Comparison of ENCODE assay signal across 8 cellular contexts in the genomic region with DNA sequence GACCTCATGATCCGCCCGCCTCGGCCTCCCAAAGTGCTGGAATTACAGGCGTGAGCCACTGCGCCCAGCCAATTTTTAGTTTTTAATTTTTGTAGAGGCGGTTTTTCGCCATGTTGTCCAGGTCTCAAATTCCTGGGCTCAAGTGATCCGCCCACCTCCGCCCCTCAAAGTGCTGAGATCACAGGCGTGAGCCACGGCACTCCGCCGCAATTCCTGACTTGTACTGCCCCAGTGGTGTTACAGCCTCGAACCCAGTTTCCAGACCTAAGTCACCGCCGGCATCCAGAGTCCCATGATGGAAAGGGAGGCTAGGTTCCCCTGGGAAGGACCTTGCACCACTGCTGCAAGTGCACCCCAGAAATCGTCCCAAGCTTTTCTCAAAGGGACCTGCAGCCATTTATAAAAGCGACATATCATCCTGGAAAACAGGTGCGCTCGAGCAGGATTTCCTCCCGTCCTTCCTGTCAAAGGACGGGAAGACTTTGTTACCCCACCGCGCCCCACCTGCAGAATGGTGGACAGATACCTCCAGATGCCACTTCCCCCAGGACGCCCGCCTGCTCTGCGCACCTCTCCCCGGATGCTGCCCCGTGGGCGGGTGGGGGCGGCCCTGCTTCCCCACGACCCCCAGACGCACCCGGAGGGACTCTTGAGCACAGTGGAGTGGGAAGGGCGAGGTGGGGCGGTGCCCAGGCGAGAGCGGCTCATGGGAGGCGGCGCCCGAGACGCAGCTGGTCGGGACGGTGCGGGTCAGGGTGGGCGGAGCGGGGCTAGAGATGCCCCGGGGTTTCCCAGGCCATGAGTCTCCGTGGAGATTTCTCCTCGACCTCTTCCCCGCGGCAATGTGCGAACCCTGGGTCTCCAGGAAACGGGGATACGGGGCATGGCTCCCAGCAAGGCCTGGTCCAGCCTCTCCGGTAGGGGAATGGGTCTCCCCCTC. TPM values are rescaled to one million over a fixed set of nuclear protein-coding genes. Genes with fewer than 3 reads are reported as not detected.
A peak's percentile ranks its signal among the peaks of the same experiment; 100 is the strongest.
DNase-seq lines count a peak whose midpoint lies in the region; ATAC-seq and TF ChIP-seq lines count a peak whose summit lies in the region.

No MANE protein-coding gene starts in this region.

- peaks cover 7 to 32% (median 22%) of the 10 kb centered on the region in 4 donors for H3K4me1 ChIP-seq in esophagus muscularis mucosa
- H3K4me1 ChIP-seq in naive thymus-derived CD4-positive, alpha-beta T cell (ENCODE audit: control insufficient read depth in 2 of 2, insufficient read depth in 2 of 2, low read length in 2 of 2) = peaks cover 10 to 14% of the 10 kb centered on the region in 2 donors

- no peak for TF ChIP-seq EP300 in esophagus muscularis mucosa (IDR thresholded peaks at IDR 0.05)

- peak overlapping the region; percentile 90 to 98 (median 95) for H3K27ac ChIP-seq in esophagus muscularis mucosa (replicated peaks in 1 of 4)
- H3K27ac ChIP-seq in naive thymus-derived CD4-positive, alpha-beta T cell (ENCODE audit: low read depth, low read length) = peak overlapping the region; percentile 97
- H3K27ac ChIP-seq in temporal lobe (ENCODE audit: low read depth, low read length) = peak overlapping the region; percentile 87

- H3K27me3 Mint-ChIP-seq in activated CD8-positive, alpha-beta memory T cell treated with anti-CD3 and anti-CD28 coated beads, Interleukin-2, amount 10 ng/mL, durations not matched to agents 7 days and 5 days = no peaks in the 10 kb centered on the region
- peaks cover 0 to 5% (median 0%) of the 10 kb centered on the region in 5 donors for H3K27me3 Mint-ChIP-seq in naive thymus-derived CD4-positive, alpha-beta T cell

- H3K36me3 Mint-ChIP-seq in activated CD8-positive, alpha-beta memory T cell treated with anti-CD3 and anti-CD28 coated beads, Interleukin-2, amount 10 ng/mL, durations not matched to agents 7 days and 5 days = peaks cover 33% of the 10 kb centered on the region
- peaks cover 3 to 20% (median 16%) of the 10 kb centered on the region in 5 donors for H3K36me3 Mint-ChIP-seq in naive thymus-derived CD4-positive, alpha-beta T cell

- H3K27ac Mint-ChIP-seq in activated CD8-positive, alpha-beta memory T cell treated with anti-CD3 and anti-CD28 coated beads, Interleukin-2, amount 10 ng/mL, durations not matched to agents 7 days and 5 days = peak overlapping the region; percentile 99
- peak overlapping the region in 8 of 9 donors; percentile 97 to 100 (median 100) for H3K27ac Mint-ChIP-seq in naive thymus-derived CD4-positive, alpha-beta T cell

- no peaks in the 10 kb centered on the region for H3K9me3 Mint-ChIP-seq in activated CD8-positive, alpha-beta memory T cell treated with anti-CD3 and anti-CD28 coated beads, Interleukin-2, amount 10 ng/mL, durations not matched to agents 7 days and 5 days (ENCODE audit: low read depth)
- H3K9me3 Mint-ChIP-seq in naive thymus-derived CD4-positive, alpha-beta T cell = peaks cover 0 to 11% (median 0%) of the 10 kb centered on the region in 11 donors

- WGBS in esophagus muscularis mucosa = 57% methylated on average over 36 of the region's 56 CpGs

- no peaks in the 10 kb centered on the region for H3K27me3 ChIP-seq in esophagus muscularis mucosa
- H3K27me3 ChIP-seq in naive thymus-derived CD4-positive, alpha-beta T cell (ENCODE audit: control insufficient read depth in 2 of 2, insufficient read depth in 2 of 2, low read length in 2 of 2) = no peaks in the 10 kb centered on the region

- intact Hi-C loops in esophagus muscularis mucosa (cut with DNase I) = loop anchor here (5.0 kb wide), 1 partner anchor 60 kb away; no protein-coding TSS in a partner anchor
- intact Hi-C loops in naive thymus-derived CD4-positive, alpha-beta T cell (cut with micrococcal nuclease) = loop anchor here (5.0 to 10.0 kb wide), 5 partner anchors 40 to 628 kb away; a partner anchor contains a TSS

- peak; percentile 55 for TF ChIP-seq POLR2A in esophagus muscularis mucosa (IDR thresholded peaks at IDR 0.05; ENCODE audit: low read depth)

- peaks cover 20% of the 10 kb centered on the region for H3K4me1 Mint-ChIP-seq in activated CD8-positive, alpha-beta memory T cell treated with anti-CD3 and anti-CD28 coated beads, Interleukin-2, amount 10 ng/mL, durations not matched to agents 7 days and 5 days
- H3K4me1 Mint-ChIP-seq in naive thymus-derived CD4-positive, alpha-beta T cell = peaks cover 6 to 22% (median 14%) of the 10 kb centered on the region in 7 donors

- no peak for TF ChIP-seq CTCF in AG09309 (IDR thresholded peaks at IDR 0.05; ENCODE audit: control insufficient read depth, insufficient read depth, low read depth, low read length, missing control alignments)
- TF ChIP-seq CTCF in esophagus muscularis mucosa (IDR thresholded peaks at IDR 0.05) = no peak

- CTCF ChIA-PET in activated CD8-positive, alpha-beta memory T cell treated with anti-CD3 and anti-CD28 coated beads, Interleukin-2, amount 10 ng/mL, durations not matched to agents 7 days and 5 days (lab: Charles Lee) = interaction anchor here (0.8 to 3.5 kb wide), 4 partner anchors 13 to 23 kb away, joined by 3 to 15 read pairs (median 4); a partner anchor contains a TSS
- CTCF ChIA-PET in naive thymus-derived CD4-positive, alpha-beta T cell (lab: Charles Lee) = interaction anchor here (1.2 kb wide), 1 partner anchor 24 kb away, joined by 3 read pairs; no protein-coding TSS in a partner anchor

- ATAC-seq in GM18867 (IDR thresholded peaks at IDR 0.05; ENCODE audit: unreplicated experiment) (peak; percentile 47), HG03066 (IDR thresholded peaks at IDR 0.05; ENCODE audit: low read depth, unreplicated experiment) (peak; percentile 51)
- ATAC-seq in activated CD8-positive, alpha-beta memory T cell treated with anti-CD3 and anti-CD28 coated beads, Interleukin-2, amount 10 ng/mL, durations not matched to agents 7 days and 5 days = peak; percentile 58
- ATAC-seq in naive thymus-derived CD4-positive, alpha-beta T cell = peak; percentile 53

- H3K4me3 ChIP-seq in AG09309 (ENCODE audit: control insufficient read depth, low read depth, low read length) (peak overlapping the region; percentile 69), esophagus muscularis mucosa (peak overlapping the region; percentile 63 to 76 (median 66))
- H3K4me3 ChIP-seq in naive thymus-derived CD4-positive, alpha-beta T cell (ENCODE audit: low read length) = peak overlapping the region; percentile 95

- H3K9me3 ChIP-seq in esophagus muscularis mucosa = no peaks in the 10 kb centered on the region
- no peaks in the 10 kb centered on the region for H3K9me3 ChIP-seq in naive thymus-derived CD4-positive, alpha-beta T cell (ENCODE audit: control insufficient read depth in 2 of 3, low read length in 3 of 3)

- peaks cover 9 to 26% (median 23%) of the 10 kb centered on the region in 4 donors for H3K36me3 ChIP-seq in esophagus muscularis mucosa
- H3K36me3 ChIP-seq in naive thymus-derived CD4-positive, alpha-beta T cell (ENCODE audit: control insufficient read depth in 2 of 3, insufficient read depth in 3 of 3, low read length in 3 of 3) = peaks cover 7 to 23% (median 11%) of the 10 kb centered on the region in 3 experiments

- DNase-seq in AG09309 (ENCODE audit: low read depth) (no peak), NCI-H524 treated with DMSO at 0.1 percent for 48 hours (lab: John Stamatoyannopoulos, UW) (peak; percentile 20), esophagus muscularis mucosa (ENCODE audit: extremely low spot score) (no peak)
- peak; percentile 77 for DNase-seq in activated CD8-positive, alpha-beta memory T cell treated with anti-CD3 and anti-CD28 coated beads, Interleukin-2, amount 10 ng/mL, durations not matched to agents 7 days and 5 days
- peak in 3 of 9 donors; percentile 19 to 76 (median 20) for DNase-seq in naive thymus-derived CD4-positive, alpha-beta T cell

- H3K4me3 Mint-ChIP-seq in activated CD8-positive, alpha-beta memory T cell treated with anti-CD3 and anti-CD28 coated beads, Interleukin-2, amount 10 ng/mL, durations not matched to agents 7 days and 5 days = peak overlapping the region; percentile 98
- H3K4me3 Mint-ChIP-seq in naive thymus-derived CD4-positive, alpha-beta T cell = peak overlapping the region; percentile 93 to 100 (median 98)

- POLR2A ChIA-PET in naive thymus-derived CD4-positive, alpha-beta T cell (lab: Charles Lee) = interaction anchor here (0.6 to 6.8 kb wide), 28 partner anchors 14 to 426 kb away, joined by 3 to 77 read pairs (median 6); a partner anchor contains a TSS

RNA-seq across cellular contexts. Expression of a gene that starts 1.0 kb away (rescaled TPM):
- 1,000 to 10,000 TPM; 2,013 to 2,356 TPM for total RNA-seq in activated CD8-positive, alpha-beta memory T cell treated with anti-CD3 and anti-CD28 coated beads, Interleukin-2, amount 10 ng/mL, durations not matched to agents 7 days and 5 days
- total RNA-seq in esophagus muscularis mucosa (1,000 to 10,000 TPM; 2,150 to 7,554 (median 4,519) TPM), temporal lobe (2,159 TPM)
- 1,000 to 10,000 TPM; 2,926 to 5,130 (median 5,063) TPM for total RNA-seq in naive thymus-derived CD4-positive, alpha-beta T cell
- 1,000 to 10,000 TPM; 6,302 to 7,439 TPM for polyA plus RNA-seq in naive thymus-derived CD4-positive, alpha-beta T cell

RNA-seq across cellular contexts. Expression of a gene that starts 11.8 kb away (rescaled TPM):
- 10 to 100 TPM; 18.4 to 19.6 TPM for total RNA-seq in activated CD8-positive, alpha-beta memory T cell treated with anti-CD3 and anti-CD28 coated beads, Interleukin-2, amount 10 ng/mL, durations not matched to agents 7 days and 5 days
- total RNA-seq in esophagus muscularis mucosa (10 to 100 TPM; 19.9 to 24.3 (median 22.6) TPM), temporal lobe (4.2 TPM)
- 10 to 100 TPM; 18.4 to 31.1 (median 21.7) TPM for total RNA-seq in naive thymus-derived CD4-positive, alpha-beta T cell
- 10 to 100 TPM; 11.1 to 19.6 TPM for polyA plus RNA-seq in naive thymus-derived CD4-positive, alpha-beta T cell

RNA-seq across cellular contexts. Expression of a gene that starts 14.1 kb away (rescaled TPM):
- total RNA-seq in activated CD8-positive, alpha-beta memory T cell treated with anti-CD3 and anti-CD28 coated beads, Interleukin-2, amount 10 ng/mL, durations not matched to agents 7 days and 5 days = 10 to 100 TPM; 77.1 to 90.2 TPM
- total RNA-seq in esophagus muscularis mucosa (10 to 100 TPM; 18.6 to 43.6 (median 32.5) TPM), temporal lobe (9.3 TPM)
- total RNA-seq in naive thymus-derived CD4-positive, alpha-beta T cell = 100 to 1,000 TPM in 3 of 5 experiments, 10 to 100 TPM in 2; 90.9 to 130 (median 108) TPM
- 10 to 100 TPM; 40.4 to 46.4 TPM for polyA plus RNA-seq in naive thymus-derived CD4-positive, alpha-beta T cell

RNA-seq across cellular contexts. Expression of a gene that starts 18.1 kb away (rescaled TPM):
- total RNA-seq in activated CD8-positive, alpha-beta memory T cell treated with anti-CD3 and anti-CD28 coated beads, Interleukin-2, amount 10 ng/mL, durations not matched to agents 7 days and 5 days = 10 to 100 TPM; 64.6 to 70.2 TPM
- total RNA-seq in esophagus muscularis mucosa (10 to 100 TPM; 37.0 to 64.7 (median 57.7) TPM), temporal lobe (14.0 TPM)
- 100 to 1,000 TPM in 2 of 5 experiments, 10 to 100 TPM in 3; 53.5 to 141 (median 89.9) TPM for total RNA-seq in naive thymus-derived CD4-positive, alpha-beta T cell
- polyA plus RNA-seq in naive thymus-derived CD4-positive, alpha-beta T cell = 10 to 100 TPM; 31.5 to 34.6 TPM

RNA-seq across cellular contexts. Expression of a gene that starts 22.8 kb away (rescaled TPM):
- total RNA-seq in activated CD8-positive, alpha-beta memory T cell treated with anti-CD3 and anti-CD28 coated beads, Interleukin-2, amount 10 ng/mL, durations not matched to agents 7 days and 5 days = 1,000 to 10,000 TPM; 1,602 to 2,011 TPM
- total RNA-seq in esophagus muscularis mucosa = over 10,000 TPM in 3 of 4 donors, 1,000 to 10,000 TPM in 1; 8,941 to 16,544 (median 12,362) TPM
- 1,000 to 10,000 TPM in 2 of 5 experiments, 100 to 1,000 TPM in 3; 440 to 1,423 (median 604) TPM for total RNA-seq in naive thymus-derived CD4-positive, alpha-beta T cell
- polyA plus RNA-seq in naive thymus-derived CD4-positive, alpha-beta T cell = 100 to 1,000 TPM in 1 of 2 donors, 10 to 100 TPM in 1; 96.0 to 333 TPM
- total RNA-seq in temporal lobe = 88.8 TPM

Comparison
In these comparisons a context has a peak if more than half of its experiments do, and no peak if none do; other contexts are left out.
1. DNase-seq: peak in NCI-H524 treated with DMSO at 0.1 percent for 48 hours (single experiment) and activated CD8-positive, alpha-beta memory T cell treated with anti-CD3 and anti-CD28 coated beads, Interleukin-2, amount 10 ng/mL, durations not matched to agents 7 days and 5 days (single experiment); none in AG09309 (single experiment) and esophagus muscularis mucosa (single experiment).
2. Peak in every context shown above with its lines, with median percentiles within 50 percentile points of each other: H3K4me3 ChIP-seq, ATAC-seq and H3K27ac ChIP-seq.